Comparison of ENCODE assay signal across 19 cellular contexts in the genomic region with DNA sequence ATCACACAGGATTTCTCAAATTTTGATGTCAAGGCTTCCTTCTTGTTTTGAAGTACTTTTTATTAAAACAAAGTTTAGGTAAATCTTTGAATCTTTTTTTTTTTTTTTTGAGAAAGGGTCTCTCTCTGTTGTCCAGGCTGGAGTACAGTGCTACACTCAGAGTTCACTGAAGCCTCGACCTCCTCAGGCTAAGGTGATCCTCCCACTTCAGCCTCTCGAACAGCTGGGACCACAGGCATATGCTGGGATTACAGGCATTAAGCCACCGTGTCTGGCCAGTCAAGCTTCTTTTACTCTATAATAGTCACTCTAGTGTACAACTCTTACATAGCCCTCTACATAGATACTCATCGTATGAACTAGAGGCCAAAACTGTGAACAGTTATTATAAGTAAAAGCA.
"Had no signal": no experiment of that assay in that cellular context is flagged by ENCODE, and none has a peak within 500 bp of the region (broad histone marks: within the 10 kb centered on the region; RNA-seq: fewer than 3 reads in every experiment).

No MANE protein-coding gene starts in this region.

- H3K4me1 ChIP-seq: lower lobe of right lung, thyroid gland had no signal

- DNase-seq: effector CD4-positive, alpha-beta T cell; endodermal cell; erythroblast; foreskin keratinocyte; immature natural killer cell; left cardiac atrium; left ventricle myocardium inferior; lower lobe of right lung; nucleus accumbens; pancreas; right cardiac atrium; stimulated activated CD4-positive, alpha-beta T cell treated with anti-CD3 and anti-CD28 coated beads, Interleukin-4, amount 100 ng/mL, for 1 hour; stimulated activated CD8-positive, alpha-beta memory T cell treated with anti-CD3 and anti-CD28 coated beads, Interleukin-4, amount 100 ng/mL, for 48 hours; stimulated activated naive CD8-positive, alpha-beta T cell treated with anti-CD3 and anti-CD28 coated beads, Interleukin-15, Interleukin-2, amounts not matched to agents 100 U/mL and 50 U/mL, for 24 hours; thyroid gland had no signal

- H3K9ac ChIP-seq: neural progenitor cell had no signal

- H3K27ac ChIP-seq: foreskin keratinocyte, left ventricle myocardium inferior, lower lobe of right lung, neural progenitor cell, pancreas, suprapubic skin, thyroid gland had no signal

- H3K27me3 ChIP-seq: foreskin keratinocyte, neural progenitor cell, pancreas, suprapubic skin, thyroid gland had no signal

- ATAC-seq: foreskin keratinocyte; left cardiac atrium; lower lobe of right lung; natural killer cell treated with Interleukin-12 subunit alpha and Interleukin-12 subunit beta and Interleukin-15 and Interleukin-18, amount 100 ng/mL, for 72 hours; pancreas; right cardiac atrium; stimulated activated effector memory CD8-positive, alpha-beta T cell treated with anti-CD3 and anti-CD28 coated beads, Interleukin-12 subunit alpha, Interleukin-12 subunit beta, amount 100 ng/mL, for 72 hours; stimulated activated naive CD8-positive, alpha-beta T cell treated with anti-CD3 and anti-CD28 coated beads, Interleukin-15, Interleukin-2, amounts not matched to agents 100 U/mL and 50 U/mL, for 24 hours had no signal

- H3K36me3 ChIP-seq: pancreas had no signal

- H3K9me3 ChIP-seq: left ventricle myocardium inferior, lower lobe of right lung, pancreas, suprapubic skin, thyroid gland had no signal

- H3K4me3 ChIP-seq: left ventricle myocardium inferior, lower lobe of right lung, neural progenitor cell, pancreas, suprapubic skin, thyroid gland had no signal

- H2AFZ ChIP-seq: neural progenitor cell had no signal
